Comparison of ENCODE assay signal across 8 cellular contexts in the genomic region with DNA sequence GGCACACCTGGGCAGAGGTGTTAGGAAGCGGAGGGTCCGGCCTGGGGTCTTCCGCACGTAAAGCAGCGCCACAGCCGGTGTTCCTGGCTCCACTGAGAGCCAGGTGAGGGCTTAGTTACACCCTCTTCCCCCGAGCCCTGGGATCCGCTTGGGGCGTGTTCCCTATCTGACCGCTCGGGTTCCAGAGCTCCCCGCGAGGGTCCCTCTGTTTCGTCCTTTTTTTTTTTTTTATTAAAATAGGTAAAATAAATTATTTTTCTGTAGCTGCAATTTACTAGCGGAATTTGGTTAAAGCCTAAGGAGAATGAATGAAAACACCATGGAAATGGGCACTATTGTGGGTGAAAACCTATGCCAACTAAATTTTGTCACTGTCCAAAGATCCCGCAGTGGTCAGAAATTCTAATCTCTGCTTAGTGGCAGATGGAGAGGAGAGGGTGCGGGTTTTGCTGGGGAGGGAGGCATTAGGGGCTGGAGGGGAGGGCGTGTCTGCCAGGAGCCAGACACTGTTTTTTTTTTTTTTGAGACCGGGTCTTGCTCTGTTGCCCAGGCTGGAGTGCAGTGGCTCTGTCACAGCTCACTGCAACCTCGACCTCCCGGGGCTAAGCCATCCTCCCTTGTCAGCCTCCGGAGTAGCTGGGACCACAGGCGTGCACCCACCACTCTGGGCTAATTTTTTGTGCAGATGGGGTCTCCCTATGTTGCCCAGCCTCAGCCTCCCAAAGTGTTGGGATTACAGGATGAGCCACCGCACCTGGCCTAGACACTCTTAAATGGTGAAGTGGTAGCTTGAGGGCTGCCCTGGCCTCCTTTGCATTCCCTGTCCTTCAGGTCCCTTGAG. TPM values are rescaled to one million over a fixed set of nuclear protein-coding genes. Genes with fewer than 3 reads are reported as not detected.
DNase-seq lines count a peak whose midpoint lies in the region; TF ChIP-seq lines count a peak whose summit lies in the region.

No MANE protein-coding gene starts in this region.

- no peak overlapping the region for H4K8ac ChIP-seq in neuronal stem cell (ENCODE audit: low read depth, low read length)

- H3K9me2 ChIP-seq in PC-9 (ENCODE audit: insufficient read depth) = no peaks in the 10 kb centered on the region

- in situ Hi-C loops in HAP-1 (cut with MboI; ENCODE audit: low sequenced_read_pairs) = loop anchor here (5.0 kb wide), 1 partner anchor 146 kb away; the partner anchor contains the start of gene CHST10

- no peak overlapping the region for H2BK12ac ChIP-seq in neuronal stem cell (ENCODE audit: low read length)

- H3K4me2 ChIP-seq in PC-9 = peak overlapping the region; percentile 98
- peak overlapping the region; percentile 78 for H3K4me2 ChIP-seq in neuronal stem cell (ENCODE audit: insufficient read depth, low read length, poor library complexity, severe bottlenecking)

- TF ChIP-seq POLR2A in erythroblast (IDR thresholded peaks at IDR 0.05; ENCODE audit: low read length) = no peak

- H3K4me3 ChIP-seq in GM06990 (replicated peaks; ENCODE audit: low read depth, low read length) (peak overlapping the region; percentile 80), HAP-1 (peak overlapping the region; percentile 76), PC-9 (peak overlapping the region; percentile 88), neuronal stem cell (ENCODE audit: low read length in 2 of 2) (peak overlapping the region; percentile 69 to 92)

- H3K36me3 ChIP-seq in GM06990 (ENCODE audit: control insufficient read depth, insufficient read depth, low read length) (peaks cover 2% of the 10 kb centered on the region), HAP-1 (replicated peaks) (0 out of 2 replicates have a peak, but pooled peaks cover 3% of the 10 kb centered on the region), PC-9 (ENCODE audit: low read depth) (peaks cover 8% of the 10 kb centered on the region; the same call in 1 of the 2 replicates), neuronal stem cell (replicated peaks in 1 of 2; ENCODE audit: control insufficient read depth in 2 of 2, insufficient read depth in 2 of 2, low read length in 2 of 2) (peaks cover 3 to 22% of the 10 kb centered on the region in 2 donors)

- no peaks in the 10 kb centered on the region for H3K79me1 ChIP-seq in neuronal stem cell (ENCODE audit: low read depth, low read length)

- peak overlapping the region; percentile 98 for H3K18ac ChIP-seq in neuronal stem cell (ENCODE audit: low read length)

- TSS peak; percentile 72 for BruUV-seq in PC-9 (replicated peaks; lab: Mats Ljungman, UMichigan)

- no peak overlapping the region for H2BK120ac ChIP-seq in neuronal stem cell (ENCODE audit: low read depth, low read length)

- H3K9me3 ChIP-seq in HAP-1 (no peaks in the 10 kb centered on the region), PC-9 (ENCODE audit: insufficient read depth, low read depth) (no peaks in the 10 kb centered on the region), neuronal stem cell (replicated peaks in 1 of 2; ENCODE audit: control insufficient read depth in 2 of 2, insufficient read depth in 1 of 2, low read depth in 1 of 2, low read length in 2 of 2) (no peaks in the 10 kb centered on the region)

- intact Hi-C loops in PC-9 (cut with micrococcal nuclease; ENCODE audit: unreplicated experiment) = loop anchor here (10.0 kb wide), 1 partner anchor 1229 kb away; the partner anchor contains the start of genes EIF5B and TXNDC9

- H2AK5ac ChIP-seq in neuronal stem cell (ENCODE audit: low read depth, low read length) = peak overlapping the region; percentile 54

- no peaks in the 10 kb centered on the region for H4K20me1 ChIP-seq in PC-9 (ENCODE audit: insufficient read depth)

- peaks cover 12% of the 10 kb centered on the region for H3F3A ChIP-seq in PC-9 (ENCODE audit: insufficient read depth, low read depth)

- peaks cover 4% of the 10 kb centered on the region for H3K4me1 ChIP-seq in HAP-1
- H3K4me1 ChIP-seq in PC-9 (replicated peaks; ENCODE audit: insufficient read depth) = peaks cover 16% of the 10 kb centered on the region
- H3K4me1 ChIP-seq in neuronal stem cell (ENCODE audit: control insufficient read depth in 2 of 2, insufficient read depth in 1 of 2, low read depth in 1 of 2, low read length in 2 of 2) = peaks cover 1 to 3% of the 10 kb centered on the region in 2 donors

- H2BK15ac ChIP-seq in neuronal stem cell (ENCODE audit: low read length) = no peak overlapping the region

- peaks cover 13% of the 10 kb centered on the region for H3K79me2 ChIP-seq in PC-9 (ENCODE audit: low read depth)

- H3K27ac ChIP-seq in PC-9 (peak overlapping the region; percentile 82), neuronal stem cell (replicated peaks; ENCODE audit: low read length) (peak overlapping the region; percentile 98)

- POLR2A ChIA-PET in PC-9 (lab: Charles Lee; ENCODE audit: unreplicated experiment) = interaction anchor here (0.6 to 1.2 kb wide), 10 partner anchors 89 to 1422 kb away, joined by 3 to 6 read pairs (median 4); partner anchors contain the start of genes C2orf15 and TXNDC9

- no peaks in the 10 kb centered on the region for H3K27me3 ChIP-seq in GM06990 (replicated peaks; ENCODE audit: control insufficient read depth, insufficient read depth, low read length)
- no peaks in the 10 kb centered on the region for H3K27me3 ChIP-seq in HAP-1 (ENCODE audit: low read depth)
- H3K27me3 ChIP-seq in PC-9 (ENCODE audit: insufficient read depth, low read depth) = no peaks in the 10 kb centered on the region
- peaks cover 0 to 3% (median 0%) of the 10 kb centered on the region in 3 experiments for H3K27me3 ChIP-seq in neuronal stem cell (ENCODE audit: control insufficient read depth in 3 of 3, insufficient read depth in 3 of 3, low read depth in 1 of 3, low read length in 3 of 3)

- peak overlapping the region; percentile 95 for H3K23ac ChIP-seq in neuronal stem cell (ENCODE audit: low read depth, low read length, poor library complexity)

- CTCF ChIA-PET in PC-9 (lab: Charles Lee) = interaction anchor here (0.5 to 0.6 kb wide), 2 partner anchors 300 to 369 kb away, joined by 3 to 5 read pairs; no protein-coding TSS in a partner anchor

- no peak for DNase-seq in GM06990 (ENCODE audit: extremely low read depth, insufficient read length)
- DNase-seq in HAP-1 (ENCODE audit: low spot score in 2 of 2) = peak in 1 of 2 experiments; percentile 23
- DNase-seq in PC-9 = no peak
- DNase-seq in erythroblast (lab: John Stamatoyannopoulos, UW) = peak; percentile 40 to 42
- peak; percentile 6 for DNase-seq in neuronal stem cell (ENCODE audit: low spot score)
- DNase-seq in activated gamma-delta T cell treated with Interleukin-2 at 50 U/mL for 16 hours = no peak
- DNase-seq in NCI-H2171 (lab: John Stamatoyannopoulos, UW) = no peak
- DNase-seq in amniotic stem cell (lab: John Stamatoyannopoulos, UW) = no peak

- TF ChIP-seq CTCF in GM06990 (IDR thresholded peaks at IDR 0.05; ENCODE audit: insufficient read depth, low read length, poor library complexity, severe bottlenecking) = peak; percentile 20
- TF ChIP-seq CTCF in PC-9 (conservative IDR thresholded peaks at IDR 0.05) = no peak

- no peak overlapping the region for H3K4ac ChIP-seq in neuronal stem cell (ENCODE audit: low read length)

- peak overlapping the region; percentile 63 for H3K14ac ChIP-seq in neuronal stem cell (ENCODE audit: low read length)

- H2AFZ ChIP-seq in PC-9 (peak overlapping the region; percentile 95), neuronal stem cell (ENCODE audit: low read length) (peak overlapping the region; percentile 99)

- no peak overlapping the region for H4K91ac ChIP-seq in neuronal stem cell (ENCODE audit: low read depth, low read length, poor library complexity)

- H3K9ac ChIP-seq in neuronal stem cell (ENCODE audit: low read depth, low read length, poor library complexity) = peak overlapping the region; percentile 88

- no CpG with 5 or more reads among the region's 24 CpGs for WGBS in neuronal stem cell (ENCODE audit: extremely low coverage in 2 of 2, insufficient read length in 2 of 2, insufficient replicate concordance in 1 of 2), 2 donors

- H2BK5ac ChIP-seq in neuronal stem cell (ENCODE audit: low read length) = peak overlapping the region; percentile 93

RNA-seq across cellular contexts. Expression of gene PDCL3, which starts 0.8 kb away (rescaled TPM):
- total RNA-seq in PC-9 (2021) = 22.7 and 23.5 TPM in 2 replicates
- polyA plus RNA-seq in neuronal stem cell (2013, experiment 1 of 2) = 17.1 TPM
- polyA plus RNA-seq in neuronal stem cell (2013, experiment 2 of 2) = 17.3 TPM

Comparison
In these comparisons a context has a peak if more than half of its experiments do, and no peak if none do; other contexts are left out.
1. DNase-seq: peak in erythroblast (2 of 2) and neuronal stem cell (single experiment); none in GM06990 (single experiment), PC-9 (0 of 2), activated gamma-delta T cell treated with Interleukin-2 at 50 U/mL for 16 hours (single experiment), NCI-H2171 (single experiment) and amniotic stem cell (single experiment).
2. Peak in every context shown above with its lines, with median percentiles within 50 percentile points of each other: H3K4me3 ChIP-seq.